Comparison of ENCODE assay signal across 2 cellular contexts in genomic region chr19:2793126-2793525, GRCh38.
TF ChIP-seq lines count a peak whose summit lies in the region.

No MANE protein-coding gene starts in this region.

TF ChIP-seq in GM12878, 131 proteins besides CTCF, POLR2A, EP300 and RAD21:
- TF ChIP-seq CUX1 (IDR thresholded peaks at IDR 0.05; ENCODE audit: insufficient replicate concordance, low read depth, low read length) (no peak), CEBPB (IDR thresholded peaks at IDR 0.05; ENCODE audit: borderline replicate concordance in 1 of 2, low read depth in 2 of 2, low read length in 2 of 2) (no peak), CREB1 (IDR thresholded peaks at IDR 0.05; ENCODE audit: low read depth) (no peak), PAX5 (IDR thresholded peaks at IDR 0.05; ENCODE audit: borderline replicate concordance, low read depth, low read length) (0 out of 2 replicates have a peak, but pooled peaks have one; percentile 6), NFYA (IDR thresholded peaks at IDR 0.05; ENCODE audit: borderline replicate concordance, low read depth, low read length) (no peak), CBX3 (IDR thresholded peaks at IDR 0.05; ENCODE audit: borderline replicate concordance, low read depth) (no peak)

TF ChIP-seq in WTC11, 78 proteins besides CTCF, POLR2A, EP300 and RAD21:
- TF ChIP-seq ZNF121 (CRISPR knock-in tag; IDR thresholded peaks at IDR 0.05) (no peak), ZNF281 (CRISPR knock-in tag; IDR thresholded peaks at IDR 0.05) (no peak), FOXP4 (CRISPR knock-in tag; IDR thresholded peaks at IDR 0.05) (no peak), SOX15 (CRISPR knock-in tag; IDR thresholded peaks at IDR 0.05) (no peak), KAT7 (CRISPR knock-in tag; IDR thresholded peaks at IDR 0.05; ENCODE audit: borderline replicate concordance) (no peak), CREB1 (CRISPR knock-in tag; IDR thresholded peaks at IDR 0.05) (no peak), ERG (CRISPR knock-in tag; IDR thresholded peaks at IDR 0.05) (no peak), E2F1 (CRISPR knock-in tag; IDR thresholded peaks at IDR 0.05) (no peak), AR (CRISPR knock-in tag; IDR thresholded peaks at IDR 0.05) (no peak), ZNF138 (CRISPR knock-in tag; conservative IDR thresholded peaks at IDR 0.05) (no peak), USF1 (CRISPR knock-in tag; IDR thresholded peaks at IDR 0.05) (no peak), MAX (CRISPR knock-in tag; IDR thresholded peaks at IDR 0.05) (no peak)
